Comparison of ENCODE assay signal across 19 cellular contexts in genomic region chr7:107113866-107114265, GRCh38. TPM values are rescaled to one million over a fixed set of nuclear protein-coding genes. Genes with fewer than 3 reads are reported as not detected.
A peak's percentile ranks its signal among the peaks of the same experiment; 100 is the strongest.
DNase-seq lines count a peak whose midpoint lies in the region; ATAC-seq, FAIRE-seq and TF ChIP-seq lines count a peak whose summit lies in the region.
"Had no signal": no experiment of that assay in that cellular context is flagged by ENCODE, and none has a peak within 500 bp of the region (broad histone marks: within the 10 kb centered on the region; RNA-seq: fewer than 3 reads in every experiment).

No MANE protein-coding gene starts in this region.

- ATAC-seq in Right ventricle myocardium superior (ENCODE audit: poor library complexity): peak; percentile 14
- ATAC-seq: A549, GM12878 had no signal

- H3K27me3 Mint-ChIP-seq in HFFc6 (ENCODE audit: insufficient read depth): no peaks in the 10 kb centered on the region; the same call in 1 of the 2 replicates

- no peaks in the 10 kb centered on the region for H3K9me3 Mint-ChIP-seq in HFFc6
- H3K9me3 Mint-ChIP-seq: CD4-positive, alpha-beta memory T cell; H9 had no signal

- no peak overlapping the region for H3K4me3 Mint-ChIP-seq in HFFc6
- H3K4me3 Mint-ChIP-seq: CD14-positive monocyte; CD4-positive, alpha-beta memory T cell; H9 had no signal

- no peaks in the 10 kb centered on the region for H3K36me3 Mint-ChIP-seq in HFFc6 (ENCODE audit: low read depth)
- H3K36me3 Mint-ChIP-seq: CD4-positive, alpha-beta memory T cell had no signal

- FAIRE-seq in D721Med (lab: Jason Lieb, UNC): peak; percentile 11
- no peak for FAIRE-seq in HTR-8/SVneo (lab: Jason Lieb, UNC)
- FAIRE-seq: GM12878, GM19239, H1 had no signal

- TF ChIP-seq CTCF in D721Med (IDR thresholded peaks at IDR 0.05; ENCODE audit: insufficient read depth, missing control alignments) (no peak), HFFc6 (IDR thresholded peaks at IDR 0.05) (no peak)

- no peak overlapping the region for H3K27ac Mint-ChIP-seq in HFFc6
- H3K27ac Mint-ChIP-seq: CD14-positive monocyte; CD4-positive, alpha-beta memory T cell; H9 had no signal

- intact Hi-C loops in Right ventricle myocardium superior (cut with DNase I): no loop called here
- intact Hi-C loops in cardiac septum (cut with DNase I): no loop called here

- DNase-seq in Right ventricle myocardium superior: no peak
- DNase-seq in cardiac septum (ENCODE audit: low spot score): no peak
- DNase-seq in D721Med (ENCODE audit: insufficient read length, low spot score): no peak
- peak; percentile 61 for DNase-seq in kidney tubule cell (ENCODE audit: low spot score)
- DNase-seq in renal cortical epithelial cell (ENCODE audit: low read depth): peak; percentile 83
- no peak for DNase-seq in HTR-8/SVneo (ENCODE audit: insufficient read length, low spot score)
- no peak for DNase-seq in HFFc6
- DNase-seq: Calu3; CD4-positive, alpha-beta memory T cell; DMS 273 treated with DMSO at 0.1 percent for 48 hours; DMS53; DND-41; EL; H9 had no signal

- H3K4me1 Mint-ChIP-seq in HFFc6 (ENCODE audit: low read depth): peaks cover 20% of the 10 kb centered on the region
- H3K4me1 Mint-ChIP-seq: CD4-positive, alpha-beta memory T cell had no signal

RNA-seq across cellular contexts. Expression of gene HBP1, which starts 54.9 kb away (rescaled TPM):
- total RNA-seq in Right ventricle myocardium superior: 68.9 TPM
- total RNA-seq in cardiac septum: 45.4 TPM
- total RNA-seq in renal cortical epithelial cell: 109 and 139 TPM in 2 replicates
- total RNA-seq in HFFc6 (2021; fragmentation: NEBNext Ultra II Directional; extraction: Animal tissue kit (Norgen Biotek cat#: 25700)): 10 to 100 TPM; 22.8 to 34.4 (median 28.5) TPM

Comparison
In these comparisons a context has a peak if more than half of its experiments do, and no peak if none do; other contexts are left out.
1. DNase-seq: peak in kidney tubule cell (single experiment) and renal cortical epithelial cell (single experiment); none in Right ventricle myocardium superior (single experiment), cardiac septum (single experiment), D721Med (single experiment), HTR-8/SVneo (single experiment) and HFFc6 (single experiment).